ENCODE assay signal across 23 cellular contexts in genomic region chr2:231188506-231189170, GRCh38. TPM values are rescaled to one million over a fixed set of nuclear protein-coding genes. Genes with fewer than 3 reads are reported as not detected.
DNase-seq lines count a peak whose midpoint lies in the region; ATAC-seq and TF ChIP-seq lines count a peak whose summit lies in the region.
"Had no signal": no experiment of that assay in that cellular context is flagged by ENCODE, and none has a peak within 500 bp of the region (broad histone marks: within the 10 kb centered on the region; RNA-seq: fewer than 3 reads in every experiment).

No MANE protein-coding gene starts in this region.

- H3K36me3 ChIP-seq in GM23338 (ENCODE audit: insufficient read depth) (no peaks in the 10 kb centered on the region), ascending aorta (no peaks in the 10 kb centered on the region), testis (ENCODE audit: low read depth, missing control alignments) (no peaks in the 10 kb centered on the region)
- H3K36me3 ChIP-seq: neutrophil had no signal

- H3K4me3 ChIP-seq in GM23338 (no peak overlapping the region), ascending aorta (no peak overlapping the region), testis (no peak overlapping the region)
- H3K4me3 ChIP-seq: dorsolateral prefrontal cortex had no signal

- H3K79me2 ChIP-seq in GM23338 (replicated peaks; ENCODE audit: insufficient read depth) = no peaks in the 10 kb centered on the region

- H3K27ac ChIP-seq in GM23338 (ENCODE audit: low read depth) = no peak overlapping the region
- peak overlapping the region; percentile 96 to 98 for H3K27ac ChIP-seq in ascending aorta
- peak overlapping the region; percentile 23 to 91 for H3K27ac ChIP-seq in testis
- H3K27ac ChIP-seq: foreskin keratinocyte, neutrophil had no signal

- H3K27ac Mint-ChIP-seq in GM23338 (no peak overlapping the region), nephron (peak overlapping the region in 2 of 3 experiments; percentile 65 to 100)
- H3K27ac Mint-ChIP-seq: activated B cell treated with CpG ODN at 0.5 μM for 24 hours; activated CD8-positive, alpha-beta T cell treated with anti-CD3 and anti-CD28 coated beads for 36 hours; CD4-positive, alpha-beta memory T cell had no signal

- TF ChIP-seq CTCF in GM23338 (conservative IDR thresholded peaks at IDR 0.05; ENCODE audit: low read depth in 2 of 2) = no peak
- TF ChIP-seq CTCF in ascending aorta (IDR thresholded peaks at IDR 0.05) = no peak
- no peak for TF ChIP-seq CTCF in nephron (IDR thresholded peaks at IDR 0.05; ENCODE audit: unreplicated experiment in 3 of 3)
- TF ChIP-seq CTCF in testis (IDR thresholded peaks at IDR 0.05) = no peak

- H3K9me3 Mint-ChIP-seq in GM23338 (no peaks in the 10 kb centered on the region), nephron (no peaks in the 10 kb centered on the region)
- H3K9me3 Mint-ChIP-seq: activated B cell treated with CpG ODN at 0.5 μM for 24 hours; activated CD8-positive, alpha-beta T cell treated with anti-CD3 and anti-CD28 coated beads for 36 hours; activated T-cell treated with anti-CD3 and anti-CD28 coated beads, Interleukin-2, amount 50 U/mL, for 4 hours; CD4-positive, alpha-beta memory T cell had no signal

- ATAC-seq in GM23338 (no peak), HG02571 (IDR thresholded peaks at IDR 0.05; ENCODE audit: unreplicated experiment) (no peak)
- ATAC-seq: activated CD8-positive, alpha-beta T cell treated with anti-CD3 and anti-CD28 coated beads for 36 hours; activated T-cell treated with anti-CD3 and anti-CD28 coated beads, Interleukin-2, amount 50 U/mL, for 4 hours; foreskin keratinocyte had no signal

- peaks cover 29% of the 10 kb centered on the region for H3K4me1 Mint-ChIP-seq in GM23338
- H3K4me1 Mint-ChIP-seq in nephron = peaks cover 33% of the 10 kb centered on the region

- H3K9me3 ChIP-seq in ascending aorta (no peaks in the 10 kb centered on the region), testis (no peaks in the 10 kb centered on the region)
- H3K9me3 ChIP-seq: neutrophil had no signal

- no peaks in the 10 kb centered on the region for H4K20me1 ChIP-seq in GM23338 (replicated peaks; ENCODE audit: insufficient read depth)

- no peak for TF ChIP-seq POLR2A in testis (IDR thresholded peaks at IDR 0.05)

- no peak for DNase-seq in GM23338 (ENCODE audit: low spot score)
- DNase-seq in ascending aorta (ENCODE audit: low spot score in 2 of 2) = no peak
- DNase-seq in testis = no peak
- no peak for DNase-seq in Ammon's horn (ENCODE audit: low spot score)
- DNase-seq in G401 (ENCODE audit: low spot score) = no peak
- DNase-seq in NCI-H1048 (lab: John Stamatoyannopoulos, UW) = no peak
- DNase-seq: activated B cell treated with CpG ODN at 0.5 μM for 24 hours; activated CD8-positive, alpha-beta T cell treated with anti-CD3 and anti-CD28 coated beads for 36 hours; activated naive CD4-positive, alpha-beta T cell treated with Interleukin-2 at 50 U/mL for 16 hours; activated T-cell treated with anti-CD3 and anti-CD28 coated beads, Interleukin-2, amount 50 U/mL, for 4 hours; CD4-positive, alpha-beta memory T cell; central memory CD4-positive, alpha-beta T cell; dorsolateral prefrontal cortex; foreskin keratinocyte; GF-D8; hypothalamus; Karpas-422; NCI-H187 treated with DMSO at 0.1 percent for 48 hours; stimulated activated CD8-positive, alpha-beta memory T cell treated with anti-CD3 and anti-CD28 coated beads, Interleukin-4, amount 100 ng/mL, for 48 hours; T1000 had no signal

- H3K4me1 ChIP-seq in GM23338 (ENCODE audit: insufficient read depth) = peaks cover 24% of the 10 kb centered on the region
- peaks cover 31 to 62% of the 10 kb centered on the region in 2 donors for H3K4me1 ChIP-seq in ascending aorta
- peaks cover 31% of the 10 kb centered on the region for H3K4me1 ChIP-seq in testis
- H3K4me1 ChIP-seq: foreskin keratinocyte had no signal

- H3K4me3 Mint-ChIP-seq in GM23338 (no peak overlapping the region), nephron (no peak overlapping the region)
- H3K4me3 Mint-ChIP-seq: activated B cell treated with CpG ODN at 0.5 μM for 24 hours; activated CD8-positive, alpha-beta T cell treated with anti-CD3 and anti-CD28 coated beads for 36 hours; activated T-cell treated with anti-CD3 and anti-CD28 coated beads, Interleukin-2, amount 50 U/mL, for 4 hours; CD4-positive, alpha-beta memory T cell had no signal

- H3K9me2 ChIP-seq in GM23338 (ENCODE audit: insufficient read depth) = no peaks in the 10 kb centered on the region

- intact Hi-C loops in ascending aorta (cut with DNase I) = loop anchor here (5.0 to 10.0 kb wide), 2 partner anchors 34 to 416 kb away; no protein-coding TSS in a partner anchor
- intact Hi-C loops in testis (cut with DNase I; ENCODE audit: low total_unique reads) = no loop called here

- H3K27me3 ChIP-seq in GM23338 (ENCODE audit: insufficient read depth) (no peaks in the 10 kb centered on the region), ascending aorta (no peaks in the 10 kb centered on the region), testis (no peaks in the 10 kb centered on the region)

- in situ Hi-C loops in G401 (cut with HindIII; ENCODE audit: low sequenced_read_pairs) = no loop called here

- no peaks in the 10 kb centered on the region for H3K36me3 Mint-ChIP-seq in GM23338 (ENCODE audit: low read depth)
- H3K36me3 Mint-ChIP-seq in nephron (ENCODE audit: low read depth) = no peaks in the 10 kb centered on the region
- H3K36me3 Mint-ChIP-seq: CD4-positive, alpha-beta memory T cell had no signal

- H2AFZ ChIP-seq in GM23338 = peak overlapping the region; percentile 88

- H3K4me2 ChIP-seq in GM23338 = no peak overlapping the region

- H3K27me3 Mint-ChIP-seq in GM23338 (ENCODE audit: insufficient read depth, low read depth, poor library complexity) (peaks cover 29% of the 10 kb centered on the region), nephron (ENCODE audit: low read depth) (peaks cover 7% of the 10 kb centered on the region)

- WGBS in testis, 2 donors = 87 to 95% methylated on average over 6 of the region's 6 CpGs

- H3F3A ChIP-seq in GM23338 (replicated peaks; ENCODE audit: low read depth) = peaks cover 18% of the 10 kb centered on the region

TF ChIP-seq in GM23338, 12 proteins besides CTCF, POLR2A, EP300 and RAD21 (continues in another document):
- no peak for TF ChIP-seq EZH2 (IDR thresholded peaks at IDR 0.05; ENCODE audit: low read depth, unreplicated experiment)

RNA-seq across cellular contexts. Expression of gene ARMC9, which starts 9.8 kb away (rescaled TPM):
- total RNA-seq in GM23338 (2014; rRNA removed; shearing (Covaris generic)) = 56.0 and 63.6 TPM in 2 replicates
- 24.4 and 29.2 TPM in 2 replicates for polyA plus RNA-seq in GM23338 (2016; fragmentation: Nextera tagmentation; extraction: Ambion mirVana)
- total RNA-seq in ascending aorta = 3.3 TPM
- 10 to 100 TPM; 47.5 to 49.7 TPM for total RNA-seq in testis
- 35.0 TPM for polyA plus RNA-seq in testis (ENCODE audit: insufficient read depth, low read depth, low replicate concordance)
- 165 and 166 TPM in 2 replicates for total RNA-seq in G401 (2014; rRNA removed; shearing (Covaris generic))

Comparison
In these comparisons a context has a peak if more than half of its experiments do, and no peak if none do; other contexts are left out.
1. RNA of gene ARMC9, which starts 9.8 kb away (total RNA-seq): 165 to 166 TPM in G401, 56.0 to 63.6 TPM in GM23338 and 47.5 to 49.7 TPM in testis; 3.3 TPM in ascending aorta (single experiment); every median in the first group is over 10 times any median in the second.